ENCODE assay signal across 8 cellular contexts in the genomic region with DNA sequence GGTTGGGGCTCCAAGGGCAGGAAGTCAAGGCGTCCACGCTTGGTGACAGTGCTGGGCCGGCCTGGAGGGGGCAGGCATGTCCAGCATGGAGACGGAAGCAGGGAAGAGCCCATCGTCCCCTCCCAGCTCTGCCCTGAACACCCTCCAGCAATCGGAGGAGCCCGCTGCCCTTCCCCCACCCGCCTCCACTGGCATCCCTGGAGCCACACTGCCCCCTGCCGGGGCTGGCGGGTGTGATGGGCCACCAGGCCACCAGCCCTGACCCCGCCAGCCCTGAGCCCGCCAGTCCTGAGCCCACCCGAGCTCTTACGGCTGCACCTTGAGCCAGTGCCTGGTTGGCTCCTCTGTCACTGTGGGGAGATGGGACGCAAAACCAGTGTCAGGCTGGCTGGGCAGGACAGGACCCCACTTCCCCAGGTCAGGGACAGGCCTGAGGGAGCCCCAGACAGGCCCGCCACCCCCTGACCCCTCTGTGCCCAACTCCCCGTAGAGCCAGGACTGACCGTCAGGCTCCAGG. TPM values are rescaled to one million over a fixed set of nuclear protein-coding genes. Genes with fewer than 3 reads are reported as not detected.
DNase-seq lines count a peak whose midpoint lies in the region; ATAC-seq and TF ChIP-seq lines count a peak whose summit lies in the region.

No MANE protein-coding gene starts in this region.

- TF ChIP-seq CTCF in glutamatergic neuron (IDR thresholded peaks at IDR 0.05; ENCODE audit: partially characterized antibody, unreplicated experiment), result peak; percentile 93
- TF ChIP-seq CTCF in parathyroid adenoma (IDR thresholded peaks at IDR 0.05), result peak; percentile 80
- TF ChIP-seq CTCF in type B pancreatic cell (conservative IDR thresholded peaks at IDR 0.05), result peak; percentile 96

- peak overlapping the region; percentile 43 for H3K4me2 ChIP-seq in parathyroid adenoma (ENCODE audit: low read length)

- no peaks in the 10 kb centered on the region for H3K9me3 ChIP-seq in parathyroid adenoma (ENCODE audit: control insufficient read depth, low read length)

- no peak for ATAC-seq in HG02970 (IDR thresholded peaks at IDR 0.05; ENCODE audit: low FRiP score, unreplicated experiment)

- H3K27me3 Mint-ChIP-seq in glutamatergic neuron (ENCODE audit: unreplicated experiment), result peaks cover 5% of the 10 kb centered on the region
- peaks cover 8% of the 10 kb centered on the region for H3K27me3 Mint-ChIP-seq in type B pancreatic cell

- H3K27ac ChIP-seq in parathyroid adenoma, result no peak overlapping the region

- H3K4me1 ChIP-seq in parathyroid adenoma, result peaks cover 16% of the 10 kb centered on the region

- H3K36me3 Mint-ChIP-seq in glutamatergic neuron (ENCODE audit: unreplicated experiment), result no peaks in the 10 kb centered on the region
- H3K36me3 Mint-ChIP-seq in type B pancreatic cell, result no peaks in the 10 kb centered on the region

- H3K4me3 Mint-ChIP-seq in glutamatergic neuron (ENCODE audit: unreplicated experiment) (no peak overlapping the region), type B pancreatic cell (no peak overlapping the region)

- DNase-seq in DMS79 treated with DMSO at 0.1 percent for 48 hours (lab: John Stamatoyannopoulos, UW), result peak; percentile 33
- peak; percentile 79 for DNase-seq in LHCN-M2 (ENCODE audit: low read depth)
- peak; percentile 82 for DNase-seq in SK-N-DZ (ENCODE audit: low spot score)
- peak; percentile 75 for DNase-seq in activated gamma-delta T cell treated with anti-CD3 and anti-CD28 coated beads, Interleukin-2, amount 50 U/mL, for 16 hours (ENCODE audit: low read depth)
- DNase-seq in glutamatergic neuron, result peak; percentile 98
- peak; percentile 94 for DNase-seq in type B pancreatic cell (ENCODE audit: extremely low spot score, unreplicated experiment)

- no peaks in the 10 kb centered on the region for H3K79me2 ChIP-seq in parathyroid adenoma

- no peaks in the 10 kb centered on the region for H3K27me3 ChIP-seq in parathyroid adenoma (ENCODE audit: control insufficient read depth, insufficient read depth, low read length)

- no peak overlapping the region for H3K9ac ChIP-seq in parathyroid adenoma

- peak overlapping the region; percentile 51 for H2AFZ ChIP-seq in parathyroid adenoma

- H3K4me1 Mint-ChIP-seq in glutamatergic neuron (ENCODE audit: low read depth, unreplicated experiment) (peaks cover 15% of the 10 kb centered on the region), type B pancreatic cell (ENCODE audit: unreplicated experiment) (peaks cover 13% of the 10 kb centered on the region)

- no peaks in the 10 kb centered on the region for H3K9me3 Mint-ChIP-seq in glutamatergic neuron (ENCODE audit: unreplicated experiment)
- H3K9me3 Mint-ChIP-seq in type B pancreatic cell, result no peaks in the 10 kb centered on the region

- H3K36me3 ChIP-seq in parathyroid adenoma (ENCODE audit: control insufficient read depth, insufficient read depth, low read length), result no peaks in the 10 kb centered on the region

- no peak overlapping the region for H3K27ac Mint-ChIP-seq in glutamatergic neuron (ENCODE audit: unreplicated experiment)
- H3K27ac Mint-ChIP-seq in type B pancreatic cell, result no peak overlapping the region

- no peak overlapping the region for H3K4me3 ChIP-seq in parathyroid adenoma (ENCODE audit: low read depth, low read length)

RNA-seq across cellular contexts. Expression of a gene that starts 4.1 kb away (rescaled TPM):
- total RNA-seq in LHCN-M2 (2014; rRNA removed) (186 and 201 TPM in 2 replicates), glutamatergic neuron (ENCODE audit: unreplicated experiment) (12.6 TPM), type B pancreatic cell (ENCODE audit: low replicate concordance) (5.0 TPM in 1 of 2 replicates, not detected in the other)
- polyA plus RNA-seq in LHCN-M2 (2012), result 129 TPM
- polyA plus RNA-seq in SK-N-DZ (2014; cell fraction: cytosol; rRNA removed), result 0.26 TPM in 1 of 2 replicates, not detected in the other
- polyA plus RNA-seq in SK-N-DZ (2014; cell fraction: nucleus; rRNA removed), result 0.08 and 0.28 TPM in 2 replicates

RNA-seq across cellular contexts. Expression of a gene that starts 32.9 kb away (rescaled TPM):
- total RNA-seq in LHCN-M2 (2014; rRNA removed) (0.06 TPM in 1 of 2 replicates, not detected in the other), glutamatergic neuron (ENCODE audit: unreplicated experiment) (3.9 TPM), type B pancreatic cell (ENCODE audit: low replicate concordance) (2.9 and 5.3 TPM in 2 replicates)
- polyA plus RNA-seq in LHCN-M2 (2012), result 0.11 TPM
- not detected in 2 replicates for polyA plus RNA-seq in SK-N-DZ (2014; cell fraction: cytosol; rRNA removed)
- polyA plus RNA-seq in SK-N-DZ (2014; cell fraction: nucleus; rRNA removed), result 0.49 and 2.2 TPM in 2 replicates

RNA-seq across cellular contexts. Expression of a gene that starts 50.0 kb away (rescaled TPM):
- total RNA-seq in LHCN-M2 (2014; rRNA removed), result 7.6 and 9.0 TPM in 2 replicates
- polyA plus RNA-seq in LHCN-M2 (2012), result 4.0 TPM
- polyA plus RNA-seq in SK-N-DZ (2014; cell fraction: cytosol; rRNA removed), result 6.4 and 9.0 TPM in 2 replicates
- polyA plus RNA-seq in SK-N-DZ (2014; cell fraction: nucleus; rRNA removed), result 3.7 and 12.1 TPM in 2 replicates
- 36.2 TPM for total RNA-seq in glutamatergic neuron (ENCODE audit: unreplicated experiment)
- 8.2 and 14.4 TPM in 2 replicates for total RNA-seq in type B pancreatic cell (ENCODE audit: low replicate concordance)

Comparison
In these comparisons a context has a peak if more than half of its experiments do, and no peak if none do; other contexts are left out.
1. DNase-seq: peak in every context shown above with its lines; median percentile 98 in glutamatergic neuron; 94 in type B pancreatic cell; 82 in SK-N-DZ; 79 in LHCN-M2; 75 in activated gamma-delta T cell treated with anti-CD3 and anti-CD28 coated beads, Interleukin-2, amount 50 U/mL, for 16 hours; 33 in DMS79 treated with DMSO at 0.1 percent for 48 hours.
2. RNA of a gene that starts 4.1 kb away (total RNA-seq): 186 to 201 TPM in LHCN-M2; 12.6 TPM in glutamatergic neuron (single experiment) and 5.0 TPM in type B pancreatic cell; every median in the first group is over 10 times any median in the second.
3. Peak in every context shown above with its lines, with median percentiles within 50 percentile points of each other: CTCF ChIP-seq.